Comparison of ENCODE assay signal across 18 cellular contexts in the genomic region with DNA sequence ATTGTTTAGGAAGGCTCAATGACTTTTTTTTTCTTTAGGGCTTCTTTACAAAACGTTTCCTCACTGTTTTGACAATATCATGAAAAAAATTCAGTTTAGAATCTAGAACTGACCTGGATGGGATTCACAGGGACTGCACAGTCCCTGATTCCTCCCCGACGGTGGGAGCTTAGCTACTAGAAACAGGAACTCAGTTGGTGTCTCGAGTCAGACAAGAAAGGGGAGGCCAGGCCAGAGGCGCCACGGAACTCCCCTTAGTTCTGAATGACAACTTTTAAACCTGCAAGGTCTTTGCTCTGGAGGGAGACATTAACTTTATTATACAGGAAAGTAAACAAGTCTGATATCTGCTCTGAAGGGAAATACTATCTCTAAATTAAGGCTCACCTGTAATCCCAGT.
"Had no signal": no experiment of that assay in that cellular context is flagged by ENCODE, and none has a peak within 500 bp of the region (broad histone marks: within the 10 kb centered on the region; RNA-seq: fewer than 3 reads in every experiment).

No MANE protein-coding gene starts in this region.

- H3K9me3 ChIP-seq: body of pancreas, tibial artery, vagina had no signal

- H3K4me1 Mint-ChIP-seq: mesothelial cell of epicardium; naive B cell; stimulated activated memory B cell treated with anti-CD40 and anti-IgM and Interleukin-4, amounts not matched to agents 10 μg/mL and 1 μg/mL and 100 μg/mL, for 72 hours had no signal

- H3K27ac ChIP-seq: body of pancreas, coronary artery, tibial artery, vagina, WERI-Rb-1 had no signal

- H3K27me3 ChIP-seq: body of pancreas, tibial artery, vagina had no signal

- H3K4me3 ChIP-seq: body of pancreas, coronary artery, smooth muscle cell, tibial artery, vagina had no signal

- H3K9me3 Mint-ChIP-seq: activated T-cell treated with anti-CD3 and anti-CD28 coated beads, Interleukin-2, amount 50 U/mL, for 72 hours had no signal

- H3K4me1 ChIP-seq: body of pancreas, tibial artery, vagina had no signal

- DNase-seq: activated CD4-positive, alpha-beta T cell treated with anti-CD3 and anti-CD28 coated beads for 48 hours; activated T-cell treated with anti-CD3 and anti-CD28 coated beads, Interleukin-2, amount 50 U/mL, for 72 hours; amniotic stem cell; body of pancreas; central memory CD4-positive, alpha-beta T cell; effector CD8-positive, alpha-beta T cell; naive B cell; occipital lobe; right cardiac atrium; T1000; tibial artery; WERI-Rb-1 had no signal

- ATAC-seq: activated T-cell treated with anti-CD3 and anti-CD28 coated beads, Interleukin-2, amount 50 U/mL, for 72 hours; body of pancreas; right cardiac atrium; stimulated activated memory B cell treated with anti-CD40 and anti-IgM and Interleukin-4, amounts not matched to agents 10 μg/mL and 1 μg/mL and 100 μg/mL, for 72 hours had no signal

- H3K36me3 ChIP-seq: vagina, WERI-Rb-1 had no signal

- H3K4me3 Mint-ChIP-seq: activated T-cell treated with anti-CD3 and anti-CD28 coated beads, Interleukin-2, amount 50 U/mL, for 72 hours; mesothelial cell of epicardium; naive B cell; stimulated activated memory B cell treated with anti-CD40 and anti-IgM and Interleukin-4, amounts not matched to agents 10 μg/mL and 1 μg/mL and 100 μg/mL, for 72 hours had no signal

- H3K27me3 Mint-ChIP-seq: naive B cell; progenitor cell of endocrine pancreas; stimulated activated memory B cell treated with anti-CD40 and anti-IgM and Interleukin-4, amounts not matched to agents 10 μg/mL and 1 μg/mL and 100 μg/mL, for 72 hours had no signal

- H3K27ac Mint-ChIP-seq: mesothelial cell of epicardium; progenitor cell of endocrine pancreas; stimulated activated memory B cell treated with anti-CD40 and anti-IgM and Interleukin-4, amounts not matched to agents 10 μg/mL and 1 μg/mL and 100 μg/mL, for 72 hours had no signal
